In the genomic region with DNA sequence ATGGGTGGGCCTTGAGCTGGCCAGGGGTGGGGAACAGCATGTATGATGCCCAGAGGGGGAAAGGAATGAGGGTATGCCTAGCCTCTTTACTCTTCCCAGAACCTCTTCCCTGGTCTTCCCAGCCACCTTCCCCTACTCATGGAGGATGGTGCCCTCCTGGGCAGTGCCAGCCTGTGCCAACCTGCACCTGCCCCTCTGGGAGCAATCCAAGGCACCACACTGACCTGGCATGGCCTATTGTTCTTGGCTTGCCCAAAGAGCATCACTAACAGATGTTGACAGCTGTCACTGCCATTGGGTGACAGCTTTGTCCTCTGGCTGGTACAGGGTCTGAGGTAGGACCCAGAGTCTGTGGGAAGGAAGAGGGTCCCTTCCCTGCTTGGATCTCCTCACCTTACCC, we compare ENCODE assay signal across 31 cellular contexts. TPM values are rescaled to one million over a fixed set of nuclear protein-coding genes. Genes with fewer than 3 reads are reported as not detected.
"Had no signal": no experiment of that assay in that cellular context is flagged by ENCODE, and none has a peak within 500 bp of the region (broad histone marks: within the 10 kb centered on the region; RNA-seq: fewer than 3 reads in every experiment).

No MANE protein-coding gene starts in this region.

- H3K4me1 Mint-ChIP-seq: immature natural killer cell; mesothelial cell of epicardium; naive B cell; nephron progenitor cell; stimulated activated memory B cell treated with anti-CD40 and anti-IgM and Interleukin-4, amounts not matched to agents 10 μg/mL and 1 μg/mL and 100 μg/mL, for 72 hours had no signal

- H3K9me3 ChIP-seq: lower lobe of right lung, pancreas, prostate gland, right lobe of liver, stomach, testis, thyroid gland, transverse colon, upper lobe of left lung, vagina had no signal

- H3K27me3 Mint-ChIP-seq: stimulated activated memory B cell treated with anti-CD40 and anti-IgM and Interleukin-4, amounts not matched to agents 10 μg/mL and 1 μg/mL and 100 μg/mL, for 72 hours had no signal

- H3K4me2 ChIP-seq: smooth muscle cell had no signal

- H3K4me3 ChIP-seq: lower lobe of right lung, pancreas, prostate gland, right lobe of liver, smooth muscle cell, stomach, testis, thyroid gland, transverse colon, upper lobe of left lung, vagina had no signal

- DNase-seq: head of caudate nucleus; hypothalamus; immature natural killer cell; kidney; lower lobe of right lung; mammary epithelial cell; mesendoderm; naive B cell; natural killer cell; nephron progenitor cell; nucleus accumbens; pancreas; posterior cingulate gyrus; retina; right lobe of liver; stimulated activated CD4-positive, alpha-beta T cell treated with anti-CD3 and anti-CD28 coated beads, Interleukin-1b, Interleukin-23, amount 100 ng/mL, for 48 hours; stimulated activated CD4-positive, alpha-beta T cell treated with anti-CD3 and anti-CD28 coated beads, Interleukin-2, amount 100 ng/mL, for 48 hours; stimulated activated CD4-positive, alpha-beta T cell treated with anti-CD3 and anti-CD28 coated beads, Interleukin-4, amount 100 ng/mL, for 4 hours; stimulated activated CD8-positive, alpha-beta memory T cell treated with anti-CD3 and anti-CD28 coated beads, Interleukin-4, amount 100 ng/mL, for 48 hours; stimulated activated naive CD4-positive, alpha-beta T cell treated with Interleukin-2 at 50 U/mL for 16 hours; stomach; testis; thyroid gland; transverse colon; upper lobe of left lung had no signal

- H3K4me3 Mint-ChIP-seq: immature natural killer cell; mesothelial cell of epicardium; natural killer cell; nephron progenitor cell; stimulated activated memory B cell treated with anti-CD40 and anti-IgM and Interleukin-4, amounts not matched to agents 10 μg/mL and 1 μg/mL and 100 μg/mL, for 72 hours had no signal

- H3K27me3 ChIP-seq: pancreas, right lobe of liver, stomach, testis, thyroid gland, transverse colon, upper lobe of left lung, vagina had no signal

- H3K36me3 Mint-ChIP-seq: immature natural killer cell; mesothelial cell of epicardium; naive B cell; natural killer cell; stimulated activated memory B cell treated with anti-CD40 and anti-IgM and Interleukin-4, amounts not matched to agents 10 μg/mL and 1 μg/mL and 100 μg/mL, for 72 hours had no signal

- ATAC-seq: lower lobe of right lung; natural killer cell; pancreas; stimulated activated memory B cell treated with anti-CD40 and anti-IgM and Interleukin-4, amounts not matched to agents 10 μg/mL and 1 μg/mL and 100 μg/mL, for 72 hours had no signal

- H3K27ac ChIP-seq: lower lobe of right lung, pancreas, prostate gland, right lobe of liver, stomach, testis, thyroid gland, transverse colon, upper lobe of left lung, vagina had no signal

- H3K4me1 ChIP-seq: lower lobe of right lung, pancreas, prostate gland, stomach, testis, transverse colon, upper lobe of left lung, vagina had no signal

- H3K9me3 Mint-ChIP-seq: immature natural killer cell; mesothelial cell of epicardium; naive B cell; natural killer cell; nephron progenitor cell; stimulated activated memory B cell treated with anti-CD40 and anti-IgM and Interleukin-4, amounts not matched to agents 10 μg/mL and 1 μg/mL and 100 μg/mL, for 72 hours had no signal

- H3K27ac Mint-ChIP-seq: immature natural killer cell; mesothelial cell of epicardium; natural killer cell; nephron progenitor cell; stimulated activated memory B cell treated with anti-CD40 and anti-IgM and Interleukin-4, amounts not matched to agents 10 μg/mL and 1 μg/mL and 100 μg/mL, for 72 hours had no signal

RNA-seq across cellular contexts. Expression of a gene that starts 13.1 kb away (rescaled TPM):
- total RNA-seq: mammary epithelial cell, natural killer cell, osteoblast had no signal
- polyA plus RNA-seq: immature natural killer cell had no signal
